Comparison of ENCODE assay signal across 31 cellular contexts in the genomic region with DNA sequence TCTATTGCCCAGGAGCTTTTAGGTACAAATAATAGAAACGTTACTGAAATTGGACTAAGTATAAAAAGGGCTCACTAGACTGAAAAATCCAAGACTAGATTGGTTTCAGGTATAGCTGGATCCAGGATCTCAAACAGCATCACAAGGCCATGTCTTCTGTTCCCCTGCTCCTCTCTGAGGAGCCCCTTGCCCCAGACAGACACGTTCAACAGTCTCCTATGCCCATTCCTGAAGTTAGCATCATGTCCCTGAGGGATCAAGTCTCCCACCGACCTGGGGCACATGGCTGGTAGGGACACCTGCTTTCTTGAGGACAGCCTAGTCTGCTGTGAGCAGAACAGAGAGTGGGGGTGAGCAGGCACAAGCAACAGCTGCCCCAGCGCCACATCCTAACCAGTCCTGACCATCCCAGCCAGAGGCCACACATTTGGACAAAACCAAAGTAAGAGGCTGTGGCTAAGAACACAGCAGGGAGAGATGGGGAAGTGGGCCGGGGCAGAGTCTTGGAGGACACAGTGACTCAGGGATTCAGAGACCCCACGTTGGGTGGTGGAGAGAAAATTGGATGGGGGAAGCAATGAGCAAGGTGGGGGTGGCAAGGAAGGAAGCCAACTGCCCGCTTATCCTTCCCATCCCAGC. TPM values are rescaled to one million over a fixed set of nuclear protein-coding genes. Genes with fewer than 3 reads are reported as not detected.
"Had no signal": no experiment of that assay in that cellular context is flagged by ENCODE, and none has a peak within 500 bp of the region (broad histone marks: within the 10 kb centered on the region; RNA-seq: fewer than 3 reads in every experiment).

No MANE protein-coding gene starts in this region.

- H3K36me3 ChIP-seq: Peyer's patch, WERI-Rb-1 had no signal

- H3K4me1 ChIP-seq: Peyer's patch had no signal

- H3K27me3 ChIP-seq: Peyer's patch had no signal

- H3K9me3 ChIP-seq: Peyer's patch had no signal

- ATAC-seq: activated CD8-positive, alpha-beta memory T cell treated with anti-CD3 and anti-CD28 coated beads, Interleukin-2, amount 10 ng/mL, durations not matched to agents 7 days and 5 days; activated naive CD8-positive, alpha-beta T cell treated with anti-CD3 and anti-CD28 coated beads, Interleukin-2, amount 50 U/mL, for 24 hours; K562; Right ventricle myocardium inferior had no signal

- H3K4me3 ChIP-seq: K562, Peyer's patch had no signal

- H3K27ac ChIP-seq: Peyer's patch, WERI-Rb-1 had no signal

- DNase-seq: activated CD4-positive, alpha-beta memory T cell treated with anti-CD3 and anti-CD28 coated beads, Interleukin-2, amount 10 ng/mL, durations not matched to agents 7 days and 5 days; activated CD4-positive, alpha-beta T cell treated with anti-CD3 and anti-CD28 coated beads for 1 hour; activated CD4-positive, alpha-beta T cell treated with anti-CD3 and anti-CD28 coated beads for 48 hours; activated CD4-positive, CD25-positive, alpha-beta regulatory T cell; activated CD8-positive, alpha-beta memory T cell treated with anti-CD3 and anti-CD28 coated beads for 24 hours; activated CD8-positive, alpha-beta memory T cell treated with anti-CD3 and anti-CD28 coated beads, Interleukin-2, amount 10 ng/mL, durations not matched to agents 7 days and 5 days; activated CD8-positive, alpha-beta memory T cell treated with anti-CD3 and anti-CD28 coated beads, Interleukin-2, amount 50 U/mL, for 48 hours; activated effector memory CD4-positive, alpha-beta T cell treated with Interleukin-2 at 50 U/mL for 16 hours; activated naive CD4-positive, alpha-beta T cell treated with anti-CD3 and anti-CD28 coated beads, Interleukin-2, amount 10 ng/mL, durations not matched to agents 7 days and 5 days; activated naive CD8-positive, alpha-beta T cell treated with anti-CD3 and anti-CD28 coated beads, Interleukin-2, amount 50 U/mL, for 24 hours; activated T-cell treated with anti-CD3 and anti-CD28 coated beads, Interleukin-2, amount 50 U/mL, for 48 hours; anterior cingulate cortex; central memory CD4-positive, alpha-beta T cell; NCI-H1048; NCI-H1105 treated with DMSO at 0.1 percent for 48 hours; NCI-H1436; NCI-H1694; NCI-H1930; NCI-H2081 treated with DMSO at 0.1 percent for 48 hours; NCI-H345; NCI-H524 treated with DMSO at 0.1 percent for 48 hours; Peyer's patch; RPMI8226; SIG-M5; SW 1271; T-helper 1 cell; T-helper 2 cell; T-helper 9 cell; WERI-Rb-1 had no signal

RNA-seq across cellular contexts. Expression of a gene that starts 10.5 kb away (rescaled TPM):
- total RNA-seq: activated CD8-positive, alpha-beta memory T cell treated with anti-CD3 and anti-CD28 coated beads, Interleukin-2, amount 10 ng/mL, durations not matched to agents 7 days and 5 days had no signal
- polyA plus RNA-seq: K562 had no signal
